In genomic region chr11:67483901-67484665, GRCh38 we compare ENCODE assay signal across 8 cellular contexts. TPM values are rescaled to one million over a fixed set of nuclear protein-coding genes. Genes with fewer than 3 reads are reported as not detected.
A peak's percentile ranks its signal among the peaks of the same experiment; 100 is the strongest.
DNase-seq lines count a peak whose midpoint lies in the region; ATAC-seq and TF ChIP-seq lines count a peak whose summit lies in the region.

No MANE protein-coding gene starts in this region.

- peak overlapping the region; percentile 29; the same call in 1 of the 2 replicates for H3K9ac ChIP-seq in ES-I3 (ENCODE audit: low read depth, low read length)

- TF ChIP-seq POLR2A in Raji (IDR thresholded peaks at IDR 0.05; ENCODE audit: insufficient read depth, low read depth, low read length), result peak; percentile 53

- DNase-seq in dorsolateral prefrontal cortex (no peak), renal cortical epithelial cell (ENCODE audit: low read depth) (peak; percentile 35), mucosa of gallbladder (ENCODE audit: low spot score) (no peak), NCI-H345 treated with DMSO at 0.1 percent for 48 hours (lab: John Stamatoyannopoulos, UW; ENCODE audit: unreplicated experiment) (no peak), HT-29 (ENCODE audit: low spot score) (no peak)

- no peaks in the 10 kb centered on the region for H3K36me3 ChIP-seq in ES-I3 (ENCODE audit: insufficient read depth, low read length)

- H3K9me3 ChIP-seq in ES-I3 (ENCODE audit: control insufficient read depth, insufficient read depth, low read length), result no peaks in the 10 kb centered on the region

- intact Hi-C loops in dorsolateral prefrontal cortex (cut with DNase I), result loop anchor here (1.0 to 5.0 kb wide), 4 partner anchors 15 to 83 kb away; partner anchors contain the start of genes PPP1CA (in 2 of the 2), CDK2AP2 (in 1 of the 2), TBC1D10C (in 1 of the 2) and TMEM134 (in 1 of the 2)

- no peaks in the 10 kb centered on the region for H3K27me3 ChIP-seq in dorsolateral prefrontal cortex

- H3K4me1 ChIP-seq in ES-I3 (ENCODE audit: insufficient read depth, low read length), result 0 out of 2 replicates have a peak, but pooled peaks cover 3% of the 10 kb centered on the region

- ATAC-seq in GM18907 (IDR thresholded peaks at IDR 0.05; ENCODE audit: unreplicated experiment), result no peak

- no peak for TF ChIP-seq CTCF in dorsolateral prefrontal cortex (IDR thresholded peaks at IDR 0.05 in 54 of 56, conservative IDR thresholded peaks at IDR 0.05 in 2 of 56; ENCODE audit: low read depth in 1 of 56, partially characterized antibody in 56 of 56)

- peak overlapping the region; percentile 53 to 85 (median 69) for H3K4me3 ChIP-seq in dorsolateral prefrontal cortex

- H3K27ac ChIP-seq in dorsolateral prefrontal cortex, result peak overlapping the region in 53 of 59 donors; percentile 23 to 99 (median 96)

RNA-seq across cellular contexts. Expression of gene AIP, which starts 1.3 kb away (rescaled TPM):
- 10 to 100 TPM; 51.6 to 82.9 (median 65.8) TPM for total RNA-seq in dorsolateral prefrontal cortex
- total RNA-seq in renal cortical epithelial cell, result 53.2 and 56.8 TPM in 2 replicates
- 94.2 TPM for total RNA-seq in mucosa of gallbladder
- 149 and 151 TPM in 2 replicates for total RNA-seq in HT-29 (2014; rRNA removed; shearing (Covaris generic))

RNA-seq across cellular contexts. Expression of gene TMEM134, which starts 15.0 kb away (rescaled TPM):
- total RNA-seq in dorsolateral prefrontal cortex (10 to 100 TPM; 21.2 to 62.4 (median 41.3) TPM), renal cortical epithelial cell (32.5 and 65.7 TPM in 2 replicates), mucosa of gallbladder (75.1 TPM)
- total RNA-seq in HT-29 (2014; rRNA removed; shearing (Covaris generic)), result 42.5 and 67.7 TPM in 2 replicates

RNA-seq across cellular contexts. Expression of gene PITPNM1, which starts 21.1 kb away (rescaled TPM):
- total RNA-seq in dorsolateral prefrontal cortex, result 100 to 1,000 TPM in 19 of 120 experiments, 10 to 100 TPM in 101; 35.3 to 144 (median 86.1) TPM
- total RNA-seq in renal cortical epithelial cell, result 46.9 and 151 TPM in 2 replicates
- 51.0 TPM for total RNA-seq in mucosa of gallbladder
- 60.8 and 67.1 TPM in 2 replicates for total RNA-seq in HT-29 (2014; rRNA removed; shearing (Covaris generic))

RNA-seq across cellular contexts. Expression of gene CDK2AP2, which starts 23.9 kb away (rescaled TPM):
- total RNA-seq in dorsolateral prefrontal cortex, result 10 to 100 TPM; 16.6 to 82.7 (median 33.4) TPM
- 34.4 and 90.4 TPM in 2 replicates for total RNA-seq in renal cortical epithelial cell
- 95.5 TPM for total RNA-seq in mucosa of gallbladder
- 99.2 and 102 TPM in 2 replicates for total RNA-seq in HT-29 (2014; rRNA removed; shearing (Covaris generic))

RNA-seq across cellular contexts. Expression of gene CABP4, which starts 28.9 kb away (rescaled TPM):
- 1 to 10 TPM in 58 of 120 experiments, under 1 TPM in 51, not detected in 11; 0.18 to 3.8 (median 1.1) TPM for total RNA-seq in dorsolateral prefrontal cortex
- not detected in 2 replicates for total RNA-seq in renal cortical epithelial cell
- 3.8 TPM for total RNA-seq in mucosa of gallbladder
- 11.8 and 16.2 TPM in 2 replicates for total RNA-seq in HT-29 (2014; rRNA removed; shearing (Covaris generic))
